10 cellular contexts compared by ENCODE assay signal in genomic region chr7:24406053-24406561, GRCh38.
DNase-seq lines count a peak whose midpoint lies in the region; ATAC-seq and TF ChIP-seq lines count a peak whose summit lies in the region.
"Had no signal": no experiment of that assay in that cellular context is flagged by ENCODE, and none has a peak within 500 bp of the region (broad histone marks: within the 10 kb centered on the region; RNA-seq: fewer than 3 reads in every experiment).

No MANE protein-coding gene starts in this region.

- H3K27ac ChIP-seq in BLaER1 (no peak overlapping the region), upper lobe of right lung (no peak overlapping the region), psoas muscle (no peak overlapping the region)

- peak; percentile 30 for DNase-seq in amniotic epithelial cell (ENCODE audit: low read depth)
- no peak for DNase-seq in A172 (ENCODE audit: low spot score)
- no peak for DNase-seq in upper lobe of right lung
- DNase-seq in psoas muscle, result no peak
- DNase-seq: activated CD4-positive, alpha-beta T cell treated with anti-CD3 and anti-CD28 coated beads, Interleukin-2, amount 10 ng/mL, durations not matched to agents 24 days and 14 days; amniotic stem cell had no signal

- ATAC-seq in GM18870 (IDR thresholded peaks at IDR 0.05; ENCODE audit: unreplicated experiment) (peak; percentile 73), HG03025 (IDR thresholded peaks at IDR 0.05; ENCODE audit: low FRiP score, unreplicated experiment) (peak; percentile 87), upper lobe of right lung (no peak), psoas muscle (no peak), HG03045 (IDR thresholded peaks at IDR 0.05; ENCODE audit: unreplicated experiment) (no peak)

- intact Hi-C loops in upper lobe of right lung (cut with DNase I), result no loop called here
- intact Hi-C loops in psoas muscle (cut with DNase I), result loop anchor here (5.0 to 10.0 kb wide), 3 partner anchors 159 to 256 kb away; partner anchors contain the start of gene PALS2 (in 1 of the 2)

- 58 to 77% (median 71%) methylated on average over 3 of the region's 3 CpGs for WGBS in psoas muscle, 3 donors

- H3K9me3 ChIP-seq in BLaER1, result no peaks in the 10 kb centered on the region
- H3K9me3 ChIP-seq in upper lobe of right lung, result no peaks in the 10 kb centered on the region
- H3K9me3 ChIP-seq in psoas muscle, result no peaks in the 10 kb centered on the region

- H3K36me3 ChIP-seq in BLaER1 (no peaks in the 10 kb centered on the region), upper lobe of right lung (no peaks in the 10 kb centered on the region), psoas muscle (ENCODE audit: insufficient read depth in 1 of 2, low read depth in 1 of 2) (no peaks in the 10 kb centered on the region)

- H3K4me3 ChIP-seq in BLaER1 (no peak overlapping the region), upper lobe of right lung (no peak overlapping the region), psoas muscle (no peak overlapping the region)

- no peaks in the 10 kb centered on the region for H3K27me3 ChIP-seq in BLaER1
- no peaks in the 10 kb centered on the region for H3K27me3 ChIP-seq in upper lobe of right lung
- H3K27me3 ChIP-seq in psoas muscle (ENCODE audit: insufficient read depth in 3 of 3, low read length in 2 of 3), result no peaks in the 10 kb centered on the region

- no peaks in the 10 kb centered on the region for H4K20me1 ChIP-seq in BLaER1

- H3K4me2 ChIP-seq in BLaER1, result peak overlapping the region; percentile 11; the same call in 1 of the 2 replicates

- H3K4me1 ChIP-seq in BLaER1, result peaks cover 7% of the 10 kb centered on the region
- no peaks in the 10 kb centered on the region for H3K4me1 ChIP-seq in upper lobe of right lung
- H3K4me1 ChIP-seq in psoas muscle, result no peaks in the 10 kb centered on the region

- TF ChIP-seq CTCF in upper lobe of right lung (IDR thresholded peaks at IDR 0.05), result no peak
- no peak for TF ChIP-seq CTCF in psoas muscle (IDR thresholded peaks at IDR 0.05)

- H3K9ac ChIP-seq in BLaER1, result no peak overlapping the region

Comparison
In these comparisons a context has a peak if more than half of its experiments do, and no peak if none do; other contexts are left out.
1. ATAC-seq: peak in GM18870 (single experiment) and HG03025 (single experiment); none in upper lobe of right lung (single experiment), psoas muscle (0 of 4) and HG03045 (single experiment).